ENCODE assay signal across 8 cellular contexts in the genomic region with DNA sequence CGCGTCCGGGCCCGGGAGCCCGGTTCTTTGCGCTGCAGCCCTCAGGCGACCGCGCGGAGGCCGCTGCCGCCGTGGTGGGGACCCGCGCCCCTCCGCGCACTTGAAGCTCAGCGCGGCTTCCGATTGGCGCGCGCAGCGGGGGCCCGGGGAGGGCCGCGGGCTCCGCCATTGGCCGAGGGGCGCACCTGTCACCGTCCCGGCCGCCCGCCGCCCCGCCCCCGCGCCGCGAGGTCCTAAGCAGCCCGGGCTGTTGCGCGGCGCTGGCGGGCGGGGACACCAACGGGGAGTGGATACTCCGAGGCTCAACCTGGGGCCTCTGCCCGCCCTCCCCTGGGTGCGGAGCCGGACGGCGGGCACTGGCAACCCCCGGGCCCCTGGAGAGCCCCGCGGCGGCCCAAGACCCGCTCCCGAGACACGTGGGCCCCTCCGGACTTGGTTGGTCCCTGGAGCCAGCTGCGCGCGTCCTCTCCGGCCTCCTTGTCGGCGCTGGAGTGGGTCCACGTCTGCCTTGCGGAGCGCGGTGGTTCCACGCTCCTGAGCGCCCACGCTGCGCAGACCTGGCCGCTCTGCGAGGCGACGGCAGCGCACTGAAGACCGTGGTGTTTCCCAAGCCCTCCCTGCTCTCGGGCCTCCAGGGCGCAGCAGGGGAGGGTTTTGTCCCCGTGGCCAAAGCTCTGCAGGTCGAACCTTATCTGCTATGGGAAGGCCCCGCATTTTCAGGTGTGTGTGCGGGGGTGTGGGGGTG. TPM values are rescaled to one million over a fixed set of nuclear protein-coding genes. Genes with fewer than 3 reads are reported as not detected.
DNase-seq lines count a peak whose midpoint lies in the region; ATAC-seq and TF ChIP-seq lines count a peak whose summit lies in the region.

A gene (minus strand): TSS at position 76 of the 745 bp plus-strand sequence. CDS start 313 bp downstream, outside the sequence.

- in situ Hi-C loops in SK-MEL-5 (cut with HindIII; ENCODE audit: low pct_unique_long_range_greater_than_20kb, low sequenced_read_pairs) = no loop called here
- in situ Hi-C loops in mammary epithelial cell (cut with MboI; ENCODE audit: low sequenced_read_pairs in 2 of 2) = no loop called here

- peak within 1 kb of the TSS; percentile 99 for H3K9ac ChIP-seq in KMS-11
- peak within 1 kb of the TSS; percentile 25 for H3K9ac ChIP-seq in mammary epithelial cell (ENCODE audit: insufficient read depth, low read length)
- H3K9ac ChIP-seq in subcutaneous abdominal adipose tissue (ENCODE audit: low read length in 5 of 5) = no peak within 1 kb of the TSS

- peak; percentile 68 for TF ChIP-seq POLR2A in GM15510 (IDR thresholded peaks at IDR 0.05; ENCODE audit: borderline replicate concordance, extremely low read depth, insufficient read length)
- TF ChIP-seq POLR2A in right lobe of liver (IDR thresholded peaks at IDR 0.05) = no peak

- peaks cover 82% of the 10 kb centered on the region for H3K79me2 ChIP-seq in KMS-11 (ENCODE audit: insufficient read depth, low read depth)
- peaks cover 3% of the 10 kb centered on the region for H3K79me2 ChIP-seq in mammary epithelial cell (ENCODE audit: insufficient read depth, low read length)

- TF ChIP-seq CTCF in KMS-11 (conservative IDR thresholded peaks at IDR 0.05; ENCODE audit: low read depth, low read length) = no peak
- TF ChIP-seq CTCF in mammary epithelial cell (conservative IDR thresholded peaks at IDR 0.05 in 1 of 2, IDR thresholded peaks at IDR 0.05 in 1 of 2; ENCODE audit: extremely low read depth in 1 of 2, insufficient read depth in 1 of 2, low read depth in 1 of 2, low read length in 2 of 2) = no peak
- TF ChIP-seq CTCF in right lobe of liver (IDR thresholded peaks at IDR 0.05) = no peak

- no peaks in the 10 kb centered on the region for H3K9me3 ChIP-seq in mammary epithelial cell (replicated peaks; ENCODE audit: insufficient read depth, low read length)
- H3K9me3 ChIP-seq in right lobe of liver = no peaks in the 10 kb centered on the region
- no peaks in the 10 kb centered on the region for H3K9me3 ChIP-seq in subcutaneous abdominal adipose tissue (ENCODE audit: control insufficient read depth in 5 of 5, low read length in 5 of 5)

- peak within 1 kb of the TSS; percentile 92 for H3K27ac ChIP-seq in KMS-11
- H3K27ac ChIP-seq in mammary epithelial cell (ENCODE audit: insufficient read depth, low read depth, low read length) = no peak within 1 kb of the TSS
- no peak within 1 kb of the TSS for H3K27ac ChIP-seq in right lobe of liver
- H3K27ac ChIP-seq in subcutaneous abdominal adipose tissue (ENCODE audit: low read depth, low read length) = no peak within 1 kb of the TSS

- H3K27me3 ChIP-seq in H7 (ENCODE audit: control insufficient read depth, insufficient read depth, low read length) = peaks cover 96% of the 10 kb centered on the region
- no peaks in the 10 kb centered on the region for H3K27me3 ChIP-seq in KMS-11 (ENCODE audit: insufficient read depth, low read depth)
- no peaks in the 10 kb centered on the region for H3K27me3 ChIP-seq in mammary epithelial cell (ENCODE audit: insufficient read depth, low read length)
- peaks cover 3 to 49% of the 10 kb centered on the region in 2 donors for H3K27me3 ChIP-seq in right lobe of liver
- H3K27me3 ChIP-seq in subcutaneous abdominal adipose tissue (ENCODE audit: control insufficient read depth in 5 of 5, insufficient read depth in 4 of 5, low read length in 5 of 5) = peaks cover 71 to 86% (median 83%) of the 10 kb centered on the region in 5 donors

- H4K20me1 ChIP-seq in KMS-11 (ENCODE audit: insufficient read depth) (no peaks in the 10 kb centered on the region), mammary epithelial cell (ENCODE audit: insufficient read depth, low read length) (no peaks in the 10 kb centered on the region)

- intact Hi-C loops in mammary epithelial cell (cut with micrococcal nuclease) = loop anchor here (1.0 kb wide), 2 partner anchors 17 to 126 kb away; no protein-coding TSS in a partner anchor
- intact Hi-C loops in right lobe of liver (cut with DNase I) = no loop called here

- peak within 1 kb of the TSS; percentile 56 for H2AFZ ChIP-seq in KMS-11 (ENCODE audit: low read depth)
- H2AFZ ChIP-seq in mammary epithelial cell (ENCODE audit: low read depth, low read length) = peak within 1 kb of the TSS; percentile 95

- WGBS in mammary epithelial cell (ENCODE audit: low coverage, missing lambda C conversion rate) = 1% methylated on average over 15 of the region's 87 CpGs
- WGBS in right lobe of liver (ENCODE audit: insufficient coverage, low coverage, low lambda C conversion rate, missing lambda C conversion rate) = 2% methylated on average over 9 of the region's 87 CpGs

- H3K4me2 ChIP-seq in KMS-11 (peak within 1 kb of the TSS; percentile 89), mammary epithelial cell (ENCODE audit: insufficient read depth, low read depth, low read length) (peak within 1 kb of the TSS; percentile 98)

- ATAC-seq in right lobe of liver = peak; percentile 50 to 73 (median 64)

- DNase-seq in H7 = peak; percentile 99
- peak; percentile 76 for DNase-seq in SK-MEL-5 (ENCODE audit: low read depth, low spot score)
- peak; percentile 83 for DNase-seq in mammary epithelial cell
- DNase-seq in right lobe of liver = peak in 1 of 3 donors; percentile 47
- no peak for DNase-seq in SKM-1 (lab: John Stamatoyannopoulos, UW; ENCODE audit: unreplicated experiment)

- CTCF ChIA-PET in mammary epithelial cell (lab: Charles Lee; ENCODE audit: low non-redundant PET) = no interaction called here

- H3K36me3 ChIP-seq in H7 (replicated peaks; ENCODE audit: control insufficient read depth, insufficient read depth, low read length) = no peaks in the 10 kb centered on the region
- peaks cover 5% of the 10 kb centered on the region; the same call in 1 of the 2 replicates for H3K36me3 ChIP-seq in KMS-11 (ENCODE audit: insufficient read depth)
- no peaks in the 10 kb centered on the region for H3K36me3 ChIP-seq in mammary epithelial cell (ENCODE audit: insufficient read depth, low read length)
- no peaks in the 10 kb centered on the region for H3K36me3 ChIP-seq in right lobe of liver
- no peaks in the 10 kb centered on the region for H3K36me3 ChIP-seq in subcutaneous abdominal adipose tissue (ENCODE audit: control insufficient read depth in 5 of 5, insufficient read depth in 5 of 5, low read length in 5 of 5)

- H3K4me3 ChIP-seq in H7 (ENCODE audit: insufficient read depth, low read depth, low read length) = peak within 1 kb of the TSS; percentile 54
- peak within 1 kb of the TSS; percentile 84 for H3K4me3 ChIP-seq in KMS-11 (IDR thresholded peaks at IDR 0.05; ENCODE audit: insufficient read depth, low read depth, low read length)
- H3K4me3 ChIP-seq in mammary epithelial cell (replicated peaks in 1 of 3; ENCODE audit: insufficient read depth in 1 of 3, low read depth in 2 of 3, low read length in 3 of 3) = peak within 1 kb of the TSS; percentile 56 to 86 (median 64)
- peak within 1 kb of the TSS in 2 of 3 donors; percentile 9 to 49 for H3K4me3 ChIP-seq in right lobe of liver
- peak within 1 kb of the TSS in 4 of 5 donors; percentile 42 to 67 (median 54) for H3K4me3 ChIP-seq in subcutaneous abdominal adipose tissue (ENCODE audit: low read depth in 1 of 5, low read length in 5 of 5)

- dilution Hi-C loops in mammary epithelial cell (cut with HindIII; ENCODE audit: low sequenced_read_pairs) = no loop called here

- H3K4me1 ChIP-seq in KMS-11 (ENCODE audit: low read depth, poor library complexity, severe bottlenecking) = peaks cover 53% of the 10 kb centered on the region
- peaks cover 19% of the 10 kb centered on the region for H3K4me1 ChIP-seq in mammary epithelial cell (ENCODE audit: insufficient read depth, low read length)
- peaks cover 0 to 12% (median 0%) of the 10 kb centered on the region in 4 donors for H3K4me1 ChIP-seq in right lobe of liver
- peaks cover 0 to 24% (median 16%) of the 10 kb centered on the region in 5 donors for H3K4me1 ChIP-seq in subcutaneous abdominal adipose tissue (ENCODE audit: control insufficient read depth in 5 of 5, insufficient read depth in 5 of 5, low read length in 5 of 5)

- no TSS peak for BruUV-seq in mammary epithelial cell (replicated peaks; lab: Mats Ljungman, UMichigan)

RNA-seq across cellular contexts. Expression of the gene that starts here (rescaled TPM):
- 0.37 and 1.2 TPM in 2 replicates for total RNA-seq in H7 (2014; rRNA removed; shearing (Covaris generic))
- total RNA-seq in SK-MEL-5 (2014; rRNA removed; shearing (Covaris generic)) = 0.45 and 0.56 TPM in 2 replicates
- polyA plus RNA-seq in SK-MEL-5 (2015; cell fraction: cytosol; rRNA removed) = 0.87 and 0.96 TPM in 2 replicates
- polyA plus RNA-seq in SK-MEL-5 (2015; cell fraction: nucleus; rRNA removed) = 1.4 and 2.4 TPM in 2 replicates
- total RNA-seq in mammary epithelial cell (1 to 10 TPM in 1 of 2 donors, under 1 TPM in 1; 0.50 to 5.1 TPM), right lobe of liver (not detected)
- polyA plus RNA-seq in mammary epithelial cell = 0.10 TPM
- polyA minus RNA-seq in mammary epithelial cell = 1.3 TPM

Comparison
In these comparisons a context has a peak if more than half of its experiments do, and no peak if none do; other contexts are left out.
1. Peak in ATAC-seq and H3K4me3 ChIP-seq in right lobe of liver; RNA of the gene not detected or under 1 TPM.
2. H3K4me3 ChIP-seq: peak in every context shown above with its lines; median percentile 84 in KMS-11; 64 in mammary epithelial cell; 54 in subcutaneous abdominal adipose tissue; 54 in H7; 29 in right lobe of liver.
3. H3K9ac ChIP-seq: peak in KMS-11 (single experiment) and mammary epithelial cell (single experiment); none in subcutaneous abdominal adipose tissue (0 of 5).